21 cellular contexts compared by ENCODE assay signal in genomic region chr13:28822801-28823200, GRCh38. TPM values are rescaled to one million over a fixed set of nuclear protein-coding genes. Genes with fewer than 3 reads are reported as not detected.
A peak's percentile ranks its signal among the peaks of the same experiment; 100 is the strongest.
DNase-seq lines count a peak whose midpoint lies in the region; ATAC-seq and TF ChIP-seq lines count a peak whose summit lies in the region.
"Had no signal": no experiment of that assay in that cellular context is flagged by ENCODE, and none has a peak within 500 bp of the region (broad histone marks: within the 10 kb centered on the region; RNA-seq: fewer than 3 reads in every experiment).

No MANE protein-coding gene starts in this region.

- TF ChIP-seq CTCF in LNCaP clone FGC (IDR thresholded peaks at IDR 0.05; ENCODE audit: control insufficient read depth, extremely low read depth, insufficient read depth): no peak
- TF ChIP-seq CTCF in omental fat pad (IDR thresholded peaks at IDR 0.05): no peak

- DNase-seq in LNCaP clone FGC (ENCODE audit: low read depth) (peak; percentile 33), cerebellar cortex (ENCODE audit: low spot score) (peak; percentile 55), head of caudate nucleus (peak in 39 of 42 donors; percentile 6 to 82 (median 47)), omental fat pad (ENCODE audit: low spot score) (no peak), anterior cingulate cortex (lab: John Stamatoyannopoulos, UW) (no peak)
- no peak for DNase-seq in activated naive CD4-positive, alpha-beta T cell treated with anti-CD3 and anti-CD28 coated beads, Interleukin-2, amount 50 U/mL, for 72 hours (ENCODE audit: low spot score in 2 of 2)
- DNase-seq: CD4-positive, CD25-positive, alpha-beta regulatory T cell; CD8-positive, alpha-beta memory T cell; COR-L47; DMS 273 treated with DMSO at 0.1 percent for 48 hours; DMS53; DND-41; EL; GOT3; H7; HFFc6; IMR-90 had no signal

- intact Hi-C loops in head of caudate nucleus (cut with DNase I): no loop called here

- ATAC-seq in activated naive CD4-positive, alpha-beta T cell treated with anti-CD3 and anti-CD28 coated beads, Interleukin-2, amount 50 U/mL, for 72 hours: no peak
- ATAC-seq in omental fat pad (ENCODE audit: low FRiP score): no peak
- no peak for ATAC-seq in HG03565 (IDR thresholded peaks at IDR 0.05; ENCODE audit: unreplicated experiment)
- ATAC-seq: HCT116 had no signal

- H3K9me3 Mint-ChIP-seq in activated naive CD4-positive, alpha-beta T cell treated with anti-CD3 and anti-CD28 coated beads, Interleukin-2, amount 50 U/mL, for 72 hours: peaks cover 0 to 3% of the 10 kb centered on the region in 2 donors

- peaks cover 0 to 6% of the 10 kb centered on the region in 2 donors for H3K36me3 Mint-ChIP-seq in activated naive CD4-positive, alpha-beta T cell treated with anti-CD3 and anti-CD28 coated beads, Interleukin-2, amount 50 U/mL, for 72 hours
- H3K36me3 Mint-ChIP-seq: CD4-positive, CD25-positive, alpha-beta regulatory T cell; CD8-positive, alpha-beta memory T cell had no signal

- H3K27ac Mint-ChIP-seq in activated naive CD4-positive, alpha-beta T cell treated with anti-CD3 and anti-CD28 coated beads, Interleukin-2, amount 50 U/mL, for 72 hours: no peak overlapping the region
- H3K27ac Mint-ChIP-seq: B cell; CD4-positive, CD25-positive, alpha-beta regulatory T cell; CD8-positive, alpha-beta memory T cell; HFFc6 had no signal

- H3K4me3 ChIP-seq in LNCaP clone FGC (ENCODE audit: low read depth, low read length): no peak overlapping the region
- H3K4me3 ChIP-seq: BLaER1 treated with 17β-estradiol and CSF1 and Interleukin-3, amounts not matched to agents 10 nM and 100 nM had no signal

RNA-seq across cellular contexts. Expression of gene MTUS2, which starts 2.7 kb away (rescaled TPM):
- total RNA-seq in activated naive CD4-positive, alpha-beta T cell treated with anti-CD3 and anti-CD28 coated beads, Interleukin-2, amount 50 U/mL, for 72 hours: not detected
- total RNA-seq in omental fat pad: 1 to 10 TPM in 1 of 4 donors, under 1 TPM in 2, not detected in 1; 0.44 to 1.1 (median 0.48) TPM
- total RNA-seq: B cell; CD4-positive, CD25-positive, alpha-beta regulatory T cell; CD8-positive, alpha-beta memory T cell had no signal

Comparison
In these comparisons a context has a peak if more than half of its experiments do, and no peak if none do; other contexts are left out.
1. DNase-seq: peak in LNCaP clone FGC (single experiment), cerebellar cortex (single experiment) and head of caudate nucleus (39 of 42); none in activated naive CD4-positive, alpha-beta T cell treated with anti-CD3 and anti-CD28 coated beads, Interleukin-2, amount 50 U/mL, for 72 hours (0 of 2), omental fat pad (single experiment) and anterior cingulate cortex (0 of 58).